Comparison of ENCODE assay signal across 1 cellular context in the genomic region with DNA sequence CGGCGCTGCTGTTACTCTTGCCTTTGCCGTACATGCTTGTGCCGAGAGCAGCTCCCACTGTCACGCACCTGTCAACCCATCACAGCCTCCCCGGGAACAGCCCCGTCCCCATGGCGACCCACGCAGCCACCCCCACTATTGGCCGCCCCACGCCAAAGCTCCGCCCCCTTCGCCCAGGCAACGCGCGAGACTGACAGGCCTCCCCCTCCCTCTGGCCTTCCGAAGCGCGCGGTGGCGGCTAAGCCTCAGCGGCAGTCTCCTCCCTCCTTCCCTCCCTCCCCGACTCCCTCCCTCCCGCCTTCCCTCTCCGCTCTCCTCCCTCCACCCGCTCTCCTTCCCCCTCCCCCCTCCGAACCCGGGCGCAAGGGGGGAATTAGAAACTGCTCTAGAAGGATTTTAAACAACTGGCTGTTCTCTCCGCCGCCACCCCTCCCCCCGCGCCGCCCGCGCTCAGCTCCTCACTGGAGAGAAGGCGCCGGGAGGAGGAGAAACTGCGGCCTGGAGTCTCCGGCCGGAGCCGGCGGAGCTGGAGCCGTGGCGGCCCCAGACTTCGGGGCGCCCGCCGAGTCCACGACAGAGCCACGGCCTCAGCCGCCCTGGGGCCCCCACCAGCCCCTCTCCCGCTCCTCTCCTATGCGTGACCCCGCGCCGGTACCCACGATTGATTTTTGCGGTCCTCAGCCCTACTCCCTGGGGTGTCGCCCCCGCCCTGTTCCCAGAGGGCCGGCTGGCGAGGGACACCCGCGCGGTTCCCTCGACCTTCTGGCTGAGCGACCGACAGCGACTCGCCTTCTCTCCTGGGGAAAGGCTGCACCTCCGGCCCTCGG.
TF ChIP-seq lines count a peak whose summit lies in the region.

A gene (minus strand): TSS at position 89 of the 827 bp plus-strand sequence. CDS start 55 bp downstream, at position 34.

TF ChIP-seq in K562, 482 proteins besides CTCF, POLR2A, EP300 and RAD21 (continued from another document and continues in another):
- TF ChIP-seq, protein P1, sequence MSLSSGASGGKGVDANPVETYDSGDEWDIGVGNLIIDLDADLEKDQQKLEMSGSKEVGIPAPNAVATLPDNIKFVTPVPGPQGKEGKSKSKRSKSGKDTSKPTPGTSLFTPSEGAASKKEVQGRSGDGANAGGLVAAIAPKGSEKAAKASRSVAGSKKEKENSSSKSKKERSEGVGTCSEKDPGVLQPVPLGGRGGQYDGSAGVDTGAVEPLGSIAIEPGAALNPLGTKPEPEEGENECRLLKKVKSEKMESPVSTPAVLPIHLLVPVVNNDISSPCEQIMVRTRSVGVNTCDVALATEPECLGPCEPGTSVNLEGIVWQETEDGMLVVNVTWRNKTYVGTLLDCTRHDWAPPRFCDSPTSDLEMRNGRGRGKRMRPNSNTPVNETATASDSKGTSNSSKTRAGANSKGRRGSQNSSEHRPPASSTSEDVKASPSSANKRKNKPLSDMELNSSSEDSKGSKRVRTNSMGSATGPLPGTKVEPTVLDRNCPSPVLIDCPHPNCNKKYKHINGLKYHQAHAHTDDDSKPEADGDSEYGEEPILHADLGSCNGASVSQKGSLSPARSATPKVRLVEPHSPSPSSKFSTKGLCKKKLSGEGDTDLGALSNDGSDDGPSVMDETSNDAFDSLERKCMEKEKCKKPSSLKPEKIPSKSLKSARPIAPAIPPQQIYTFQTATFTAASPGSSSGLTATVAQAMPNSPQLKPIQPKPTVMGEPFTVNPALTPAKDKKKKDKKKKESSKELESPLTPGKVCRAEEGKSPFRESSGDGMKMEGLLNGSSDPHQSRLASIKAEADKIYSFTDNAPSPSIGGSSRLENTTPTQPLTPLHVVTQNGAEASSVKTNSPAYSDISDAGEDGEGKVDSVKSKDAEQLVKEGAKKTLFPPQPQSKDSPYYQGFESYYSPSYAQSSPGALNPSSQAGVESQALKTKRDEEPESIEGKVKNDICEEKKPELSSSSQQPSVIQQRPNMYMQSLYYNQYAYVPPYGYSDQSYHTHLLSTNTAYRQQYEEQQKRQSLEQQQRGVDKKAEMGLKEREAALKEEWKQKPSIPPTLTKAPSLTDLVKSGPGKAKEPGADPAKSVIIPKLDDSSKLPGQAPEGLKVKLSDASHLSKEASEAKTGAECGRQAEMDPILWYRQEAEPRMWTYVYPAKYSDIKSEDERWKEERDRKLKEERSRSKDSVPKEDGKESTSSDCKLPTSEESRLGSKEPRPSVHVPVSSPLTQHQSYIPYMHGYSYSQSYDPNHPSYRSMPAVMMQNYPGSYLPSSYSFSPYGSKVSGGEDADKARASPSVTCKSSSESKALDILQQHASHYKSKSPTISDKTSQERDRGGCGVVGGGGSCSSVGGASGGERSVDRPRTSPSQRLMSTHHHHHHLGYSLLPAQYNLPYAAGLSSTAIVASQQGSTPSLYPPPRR (CRISPR knock-in tag; IDR thresholded peaks at IDR 0.05; ENCODE audit: borderline replicate concordance), result no peak; the same call in 1 of the 2 replicates
- peak; percentile 24; the same call in 1 of the 2 replicates for TF ChIP-seq SMARCC2 (IDR thresholded peaks at IDR 0.05; ENCODE audit: low read depth)
- TF ChIP-seq ZNF175 (CRISPR knock-in tag; IDR thresholded peaks at IDR 0.05; ENCODE audit: low read depth), result peak; percentile 41; the same call in 1 of the 2 replicates
- 0 out of 2 replicates have a peak, but pooled peaks have one; percentile 14 for TF ChIP-seq CBFA2T2 (conservative IDR thresholded peaks at IDR 0.05)
- TF ChIP-seq, protein P2, sequence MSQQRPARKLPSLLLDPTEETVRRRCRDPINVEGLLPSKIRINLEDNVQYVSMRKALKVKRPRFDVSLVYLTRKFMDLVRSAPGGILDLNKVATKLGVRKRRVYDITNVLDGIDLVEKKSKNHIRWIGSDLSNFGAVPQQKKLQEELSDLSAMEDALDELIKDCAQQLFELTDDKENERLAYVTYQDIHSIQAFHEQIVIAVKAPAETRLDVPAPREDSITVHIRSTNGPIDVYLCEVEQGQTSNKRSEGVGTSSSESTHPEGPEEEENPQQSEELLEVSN (IDR thresholded peaks at IDR 0.05; ENCODE audit: borderline replicate concordance in 1 of 2, extremely low read depth in 1 of 2, insufficient read depth in 1 of 2, insufficient read length in 1 of 2, low read depth in 1 of 2, low read length in 1 of 2, poor library complexity in 1 of 2, severe bottlenecking in 1 of 2), result peak; percentile 17 to 43
- no peak for TF ChIP-seq SREBF2 (CRISPR knock-in tag; IDR thresholded peaks at IDR 0.05)
- 0 out of 2 replicates have a peak, but pooled peaks have one; percentile 60 for TF ChIP-seq ZNF644 (tag; IDR thresholded peaks at IDR 0.05; ENCODE audit: low read depth)
- no peak for TF ChIP-seq ZNF311 (CRISPR knock-in tag; IDR thresholded peaks at IDR 0.05)
- no peak; the same call in 1 of the 2 replicates for TF ChIP-seq FOXP1 (CRISPR knock-in tag; IDR thresholded peaks at IDR 0.05)
- no peak for TF ChIP-seq HOXB6 (CRISPR knock-in tag; IDR thresholded peaks at IDR 0.05; ENCODE audit: borderline replicate concordance)
- TF ChIP-seq SRF (CRISPR knock-in tag; IDR thresholded peaks at IDR 0.05), result no peak; a peak in 1 of 4 replicates
- peak; percentile 98 for TF ChIP-seq SRSF1 (IDR thresholded peaks at IDR 0.05; ENCODE audit: low read depth, low read length)
- TF ChIP-seq, protein P3, sequence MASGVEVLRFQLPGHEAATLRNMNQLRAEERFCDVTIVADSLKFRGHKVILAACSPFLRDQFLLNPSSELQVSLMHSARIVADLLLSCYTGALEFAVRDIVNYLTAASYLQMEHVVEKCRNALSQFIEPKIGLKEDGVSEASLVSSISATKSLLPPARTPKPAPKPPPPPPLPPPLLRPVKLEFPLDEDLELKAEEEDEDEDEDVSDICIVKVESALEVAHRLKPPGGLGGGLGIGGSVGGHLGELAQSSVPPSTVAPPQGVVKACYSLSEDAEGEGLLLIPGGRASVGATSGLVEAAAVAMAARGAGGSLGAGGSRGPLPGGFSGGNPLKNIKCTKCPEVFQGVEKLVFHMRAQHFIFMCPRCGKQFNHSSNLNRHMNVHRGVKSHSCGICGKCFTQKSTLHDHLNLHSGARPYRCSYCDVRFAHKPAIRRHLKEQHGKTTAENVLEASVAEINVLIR (CRISPR knock-in tag; IDR thresholded peaks at IDR 0.05), result no peak
- no peak for TF ChIP-seq DNMT1 (IDR thresholded peaks at IDR 0.05)
- TF ChIP-seq ESRRB (CRISPR knock-in tag; IDR thresholded peaks at IDR 0.05; ENCODE audit: borderline replicate concordance), result no peak
- peak; percentile 86 for TF ChIP-seq NUFIP1 (IDR thresholded peaks at IDR 0.05; ENCODE audit: partially characterized antibody)
- no peak for TF ChIP-seq PTRF (tag; IDR thresholded peaks at IDR 0.05)
- TF ChIP-seq, protein P4, sequence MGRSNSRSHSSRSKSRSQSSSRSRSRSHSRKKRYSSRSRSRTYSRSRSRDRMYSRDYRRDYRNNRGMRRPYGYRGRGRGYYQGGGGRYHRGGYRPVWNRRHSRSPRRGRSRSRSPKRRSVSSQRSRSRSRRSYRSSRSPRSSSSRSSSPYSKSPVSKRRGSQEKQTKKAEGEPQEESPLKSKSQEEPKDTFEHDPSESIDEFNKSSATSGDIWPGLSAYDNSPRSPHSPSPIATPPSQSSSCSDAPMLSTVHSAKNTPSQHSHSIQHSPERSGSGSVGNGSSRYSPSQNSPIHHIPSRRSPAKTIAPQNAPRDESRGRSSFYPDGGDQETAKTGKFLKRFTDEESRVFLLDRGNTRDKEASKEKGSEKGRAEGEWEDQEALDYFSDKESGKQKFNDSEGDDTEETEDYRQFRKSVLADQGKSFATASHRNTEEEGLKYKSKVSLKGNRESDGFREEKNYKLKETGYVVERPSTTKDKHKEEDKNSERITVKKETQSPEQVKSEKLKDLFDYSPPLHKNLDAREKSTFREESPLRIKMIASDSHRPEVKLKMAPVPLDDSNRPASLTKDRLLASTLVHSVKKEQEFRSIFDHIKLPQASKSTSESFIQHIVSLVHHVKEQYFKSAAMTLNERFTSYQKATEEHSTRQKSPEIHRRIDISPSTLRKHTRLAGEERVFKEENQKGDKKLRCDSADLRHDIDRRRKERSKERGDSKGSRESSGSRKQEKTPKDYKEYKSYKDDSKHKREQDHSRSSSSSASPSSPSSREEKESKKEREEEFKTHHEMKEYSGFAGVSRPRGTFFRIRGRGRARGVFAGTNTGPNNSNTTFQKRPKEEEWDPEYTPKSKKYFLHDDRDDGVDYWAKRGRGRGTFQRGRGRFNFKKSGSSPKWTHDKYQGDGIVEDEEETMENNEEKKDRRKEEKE (IDR thresholded peaks at IDR 0.05; ENCODE audit: borderline replicate concordance in 1 of 2, control insufficient read depth in 1 of 2, low read depth in 2 of 2, low read length in 1 of 2), result peak in 1 of 2 experiments; percentile 80; a peak in 2 of 4 replicates
- TF ChIP-seq KAT7 (CRISPR knock-in tag; IDR thresholded peaks at IDR 0.05; ENCODE audit: borderline replicate concordance), result peak; percentile 85; the same call in 1 of the 2 replicates
- TF ChIP-seq, protein P5, sequence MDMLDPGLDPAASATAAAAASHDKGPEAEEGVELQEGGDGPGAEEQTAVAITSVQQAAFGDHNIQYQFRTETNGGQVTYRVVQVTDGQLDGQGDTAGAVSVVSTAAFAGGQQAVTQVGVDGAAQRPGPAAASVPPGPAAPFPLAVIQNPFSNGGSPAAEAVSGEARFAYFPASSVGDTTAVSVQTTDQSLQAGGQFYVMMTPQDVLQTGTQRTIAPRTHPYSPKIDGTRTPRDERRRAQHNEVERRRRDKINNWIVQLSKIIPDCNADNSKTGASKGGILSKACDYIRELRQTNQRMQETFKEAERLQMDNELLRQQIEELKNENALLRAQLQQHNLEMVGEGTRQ (CRISPR knock-in tag; IDR thresholded peaks at IDR 0.05), result no peak
- TF ChIP-seq CHD2 (IDR thresholded peaks at IDR 0.05; ENCODE audit: low read depth, low read length), result no peak; the same call in 1 of the 2 replicates
- TF ChIP-seq SP1 (CRISPR knock-in tag; IDR thresholded peaks at IDR 0.05), result peak; percentile 94
- peak; percentile 20 for TF ChIP-seq ZBTB7A (IDR thresholded peaks at IDR 0.05; ENCODE audit: borderline replicate concordance, control insufficient read depth, low read depth, low read length)
- peak; percentile 86 to 88; a peak in 3 of 4 replicates for TF ChIP-seq SIN3A (IDR thresholded peaks at IDR 0.05; ENCODE audit: borderline replicate concordance in 2 of 2, control insufficient read depth in 1 of 2, low read depth in 2 of 2, low read length in 2 of 2)
- TF ChIP-seq ZNF3 (CRISPR knock-in tag; IDR thresholded peaks at IDR 0.05), result no peak
- peak; percentile 73; the same call in 1 of the 2 replicates for TF ChIP-seq CC2D1A (IDR thresholded peaks at IDR 0.05)
- TF ChIP-seq XRCC4 (IDR thresholded peaks at IDR 0.05; ENCODE audit: extremely low read depth, insufficient read depth, insufficient read length), result no peak
- TF ChIP-seq RBFOX2 (IDR thresholded peaks at IDR 0.05; ENCODE audit: low read depth, low read length), result peak; percentile 91
- no peak for TF ChIP-seq POLR3A (IDR thresholded peaks at IDR 0.05; ENCODE audit: borderline replicate concordance, extremely low read depth, insufficient read depth, insufficient read length)
- no peak for TF ChIP-seq PURB (CRISPR knock-in tag; IDR thresholded peaks at IDR 0.05; ENCODE audit: low read depth)
- peak; percentile 51 for TF ChIP-seq CREM (IDR thresholded peaks at IDR 0.05; ENCODE audit: low read depth)
- TF ChIP-seq U2AF2 (optimal IDR thresholded peaks at IDR 0.05; ENCODE audit: low read depth, low read length), result no peak
- TF ChIP-seq, protein P6, sequence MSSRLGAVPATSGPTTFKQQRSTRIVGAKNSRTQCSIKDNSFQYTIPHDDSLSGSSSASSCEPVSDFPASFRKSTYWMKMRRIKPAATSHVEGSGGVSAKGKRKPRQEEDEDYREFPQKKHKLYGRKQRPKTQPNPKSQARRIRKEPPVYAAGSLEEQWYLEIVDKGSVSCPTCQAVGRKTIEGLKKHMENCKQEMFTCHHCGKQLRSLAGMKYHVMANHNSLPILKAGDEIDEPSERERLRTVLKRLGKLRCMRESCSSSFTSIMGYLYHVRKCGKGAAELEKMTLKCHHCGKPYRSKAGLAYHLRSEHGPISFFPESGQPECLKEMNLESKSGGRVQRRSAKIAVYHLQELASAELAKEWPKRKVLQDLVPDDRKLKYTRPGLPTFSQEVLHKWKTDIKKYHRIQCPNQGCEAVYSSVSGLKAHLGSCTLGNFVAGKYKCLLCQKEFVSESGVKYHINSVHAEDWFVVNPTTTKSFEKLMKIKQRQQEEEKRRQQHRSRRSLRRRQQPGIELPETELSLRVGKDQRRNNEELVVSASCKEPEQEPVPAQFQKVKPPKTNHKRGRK (tag; IDR thresholded peaks at IDR 0.05), result no peak
- no peak for TF ChIP-seq NCOA6 (IDR thresholded peaks at IDR 0.05)
- no peak for TF ChIP-seq ZNF717 (CRISPR knock-in tag; IDR thresholded peaks at IDR 0.05)
- no peak for TF ChIP-seq BACH1 (tag; IDR thresholded peaks at IDR 0.05)
- TF ChIP-seq, protein P7, sequence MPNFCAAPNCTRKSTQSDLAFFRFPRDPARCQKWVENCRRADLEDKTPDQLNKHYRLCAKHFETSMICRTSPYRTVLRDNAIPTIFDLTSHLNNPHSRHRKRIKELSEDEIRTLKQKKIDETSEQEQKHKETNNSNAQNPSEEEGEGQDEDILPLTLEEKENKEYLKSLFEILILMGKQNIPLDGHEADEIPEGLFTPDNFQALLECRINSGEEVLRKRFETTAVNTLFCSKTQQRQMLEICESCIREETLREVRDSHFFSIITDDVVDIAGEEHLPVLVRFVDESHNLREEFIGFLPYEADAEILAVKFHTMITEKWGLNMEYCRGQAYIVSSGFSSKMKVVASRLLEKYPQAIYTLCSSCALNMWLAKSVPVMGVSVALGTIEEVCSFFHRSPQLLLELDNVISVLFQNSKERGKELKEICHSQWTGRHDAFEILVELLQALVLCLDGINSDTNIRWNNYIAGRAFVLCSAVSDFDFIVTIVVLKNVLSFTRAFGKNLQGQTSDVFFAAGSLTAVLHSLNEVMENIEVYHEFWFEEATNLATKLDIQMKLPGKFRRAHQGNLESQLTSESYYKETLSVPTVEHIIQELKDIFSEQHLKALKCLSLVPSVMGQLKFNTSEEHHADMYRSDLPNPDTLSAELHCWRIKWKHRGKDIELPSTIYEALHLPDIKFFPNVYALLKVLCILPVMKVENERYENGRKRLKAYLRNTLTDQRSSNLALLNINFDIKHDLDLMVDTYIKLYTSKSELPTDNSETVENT (CRISPR knock-in tag; IDR thresholded peaks at IDR 0.05), result peak; percentile 69; the same call in 1 of the 2 replicates
- TF ChIP-seq PYGO2 (tag; IDR thresholded peaks at IDR 0.05), result no peak
